In genomic region chr5:52725065-52725746, GRCh38 we compare ENCODE assay signal across 8 cellular contexts.
DNase-seq lines count a peak whose midpoint lies in the region; ATAC-seq and TF ChIP-seq lines count a peak whose summit lies in the region.

No MANE protein-coding gene starts in this region.

- TF ChIP-seq CTCF in left ventricle myocardium inferior (IDR thresholded peaks at IDR 0.05; ENCODE audit: borderline replicate concordance) (no peak), stomach (IDR thresholded peaks at IDR 0.05) (no peak), WTC11 (IDR thresholded peaks at IDR 0.05) (no peak)

- no peaks in the 10 kb centered on the region for H3K27me3 Mint-ChIP-seq in WTC11 (ENCODE audit: low read depth)

- ATAC-seq in GM19395 (IDR thresholded peaks at IDR 0.05; ENCODE audit: unreplicated experiment) (peak; percentile 94), WTC11 (no peak)

- no peak overlapping the region for H3K4me3 Mint-ChIP-seq in WTC11

- H3K4me1 Mint-ChIP-seq in WTC11 = peaks cover 4% of the 10 kb centered on the region

- intact Hi-C loops in left ventricle myocardium inferior (cut with micrococcal nuclease) = no loop called here
- intact Hi-C loops in stomach (cut with DNase I; ENCODE audit: low total_unique reads) = no loop called here

- CTCF ChIA-PET in WTC11 (lab: Charles Lee) = interaction anchor here (1.0 to 1.2 kb wide), 2 partner anchors 32 to 190 kb away, joined by 3 to 4 read pairs; no protein-coding TSS in a partner anchor

- H3K27me3 ChIP-seq in left ventricle myocardium inferior (ENCODE audit: low read depth) (no peaks in the 10 kb centered on the region), stomach (no peaks in the 10 kb centered on the region)

- no peak for TF ChIP-seq EP300 in stomach (IDR thresholded peaks at IDR 0.05)

- H3K4me3 ChIP-seq in left ventricle myocardium inferior (no peak overlapping the region), stomach (no peak overlapping the region)

- POLR2A ChIA-PET in WTC11 (lab: Charles Lee) = no interaction called here

- DNase-seq in AML-193 (lab: John Stamatoyannopoulos, UW) (peak; percentile 60 to 62), HT-29 (ENCODE audit: low spot score) (peak; percentile 78), left ventricle myocardium inferior (no peak), stomach (peak; percentile 33), GM19240 (ENCODE audit: insufficient read length, low spot score) (no peak), WTC11 (ENCODE audit: low spot score) (no peak)
- DNase-seq in activated CD4-positive, alpha-beta T cell treated with anti-CD3 and anti-CD28 coated beads, Interleukin-2, amount 50 U/mL, for 1 hour = peak; percentile 54

- peaks cover 14% of the 10 kb centered on the region for H3K9me3 Mint-ChIP-seq in WTC11

- no peak overlapping the region for H3K27ac Mint-ChIP-seq in WTC11

- whole genome bisulfite sequencing in stomach, 5 donors = 14 to 31% (median 17%) methylated on average over 6 of the region's 6 CpGs

- no peak for TF ChIP-seq POLR2A in stomach (IDR thresholded peaks at IDR 0.05)

- peaks cover 2% of the 10 kb centered on the region for H3K36me3 Mint-ChIP-seq in WTC11

- H3K27ac ChIP-seq in left ventricle myocardium inferior (replicated peaks) = peak overlapping the region; percentile 69
- H3K27ac ChIP-seq in stomach = peak overlapping the region; percentile 45 to 67 (median 61)

- peaks cover 39% of the 10 kb centered on the region for H3K4me1 ChIP-seq in left ventricle myocardium inferior
- peaks cover 10 to 46% (median 36%) of the 10 kb centered on the region in 4 donors for H3K4me1 ChIP-seq in stomach

- no peaks in the 10 kb centered on the region for H3K36me3 ChIP-seq in left ventricle myocardium inferior
- H3K36me3 ChIP-seq in stomach = no peaks in the 10 kb centered on the region

- H3K9me3 ChIP-seq in left ventricle myocardium inferior (replicated peaks) = no peaks in the 10 kb centered on the region
- H3K9me3 ChIP-seq in stomach = no peaks in the 10 kb centered on the region

TF ChIP-seq in WTC11, 78 proteins besides CTCF, POLR2A, EP300 and RAD21:
- TF ChIP-seq HMGXB4 (CRISPR knock-in tag; IDR thresholded peaks at IDR 0.05) = no peak
- no peak for TF ChIP-seq ZNF416 (CRISPR knock-in tag; IDR thresholded peaks at IDR 0.05)
- no peak for TF ChIP-seq ZNF671 (CRISPR knock-in tag; IDR thresholded peaks at IDR 0.05)
- no peak for TF ChIP-seq CREB1 (CRISPR knock-in tag; IDR thresholded peaks at IDR 0.05)
- no peak for TF ChIP-seq ZNF423 (CRISPR knock-in tag; IDR thresholded peaks at IDR 0.05)
- TF ChIP-seq ZNF232 (CRISPR knock-in tag; IDR thresholded peaks at IDR 0.05) = no peak
- no peak for TF ChIP-seq PREB (CRISPR knock-in tag; IDR thresholded peaks at IDR 0.05; ENCODE audit: borderline replicate concordance)
- no peak for TF ChIP-seq NR3C1 (CRISPR knock-in tag; conservative IDR thresholded peaks at IDR 0.05; ENCODE audit: low read depth)
- no peak for TF ChIP-seq MLX (CRISPR knock-in tag; IDR thresholded peaks at IDR 0.05)
- no peak for TF ChIP-seq MAX (CRISPR knock-in tag; IDR thresholded peaks at IDR 0.05)
- TF ChIP-seq ETV6 (CRISPR knock-in tag; IDR thresholded peaks at IDR 0.05) = no peak
TF ChIP-seq in WTC11: peak in this region for 0.

Comparison
In these comparisons a context has a peak if more than half of its experiments do, and no peak if none do; other contexts are left out.
1. DNase-seq: peak in AML-193 (2 of 2), HT-29 (single experiment), activated CD4-positive, alpha-beta T cell treated with anti-CD3 and anti-CD28 coated beads, Interleukin-2, amount 50 U/mL, for 1 hour (single experiment) and stomach (single experiment); none in left ventricle myocardium inferior (single experiment), GM19240 (single experiment) and WTC11 (single experiment).